Comparison of ENCODE assay signal across 1 cellular context in the genomic region with DNA sequence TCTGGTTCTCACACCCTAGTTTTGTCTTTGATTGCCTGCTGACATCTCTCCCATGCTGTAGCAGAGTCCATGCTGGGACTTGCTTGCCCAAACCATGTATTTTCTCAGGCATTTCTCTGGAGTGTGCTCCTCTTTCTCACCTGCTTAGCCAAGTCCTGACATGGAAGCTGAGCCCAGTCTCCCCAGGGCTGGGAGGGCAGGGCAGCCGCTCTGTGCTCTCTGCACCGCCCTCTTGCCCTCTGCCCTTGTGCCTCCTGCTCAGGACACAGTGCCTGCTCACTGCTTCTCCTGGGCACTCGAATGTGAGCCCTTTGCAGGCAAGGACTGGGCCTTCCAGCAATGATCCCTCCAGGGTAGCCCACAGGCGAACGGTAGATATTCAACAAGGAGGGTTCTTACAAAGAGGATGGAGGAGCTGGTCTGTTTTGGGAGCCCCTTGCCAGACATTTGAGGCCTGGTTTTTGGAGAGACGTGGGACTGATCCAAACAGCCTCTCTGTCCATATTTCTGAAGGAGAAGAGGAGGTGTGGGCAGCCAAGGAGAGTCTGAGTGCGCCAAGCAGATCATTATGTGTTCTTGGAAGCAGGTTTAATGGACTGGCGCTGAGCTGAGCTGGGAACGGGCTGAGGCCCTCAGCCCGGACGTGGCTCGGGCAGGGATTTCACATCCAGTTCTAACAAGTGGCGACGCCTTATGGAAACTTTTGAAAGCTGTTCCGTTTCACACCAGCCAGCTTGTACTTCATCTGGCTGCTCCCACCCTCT.
TF ChIP-seq lines count a peak whose summit lies in the region.

No MANE protein-coding gene starts in this region.

TF ChIP-seq in HepG2, 621 proteins besides CTCF, POLR2A, EP300 and RAD21:
- TF ChIP-seq TGIF2 (CRISPR knock-in tag; IDR thresholded peaks at IDR 0.05), result no peak
- no peak for TF ChIP-seq HMG20A (CRISPR knock-in tag; IDR thresholded peaks at IDR 0.05; ENCODE audit: borderline replicate concordance)
- TF ChIP-seq ZNF44 (CRISPR knock-in tag; IDR thresholded peaks at IDR 0.05), result no peak
- TF ChIP-seq ZNF790 (CRISPR knock-in tag; IDR thresholded peaks at IDR 0.05; ENCODE audit: borderline replicate concordance), result no peak
- no peak for TF ChIP-seq ZSCAN20 (CRISPR knock-in tag; IDR thresholded peaks at IDR 0.05; ENCODE audit: borderline replicate concordance)
- TF ChIP-seq ZSCAN30 (CRISPR knock-in tag; IDR thresholded peaks at IDR 0.05), result no peak
- TF ChIP-seq, protein P1, sequence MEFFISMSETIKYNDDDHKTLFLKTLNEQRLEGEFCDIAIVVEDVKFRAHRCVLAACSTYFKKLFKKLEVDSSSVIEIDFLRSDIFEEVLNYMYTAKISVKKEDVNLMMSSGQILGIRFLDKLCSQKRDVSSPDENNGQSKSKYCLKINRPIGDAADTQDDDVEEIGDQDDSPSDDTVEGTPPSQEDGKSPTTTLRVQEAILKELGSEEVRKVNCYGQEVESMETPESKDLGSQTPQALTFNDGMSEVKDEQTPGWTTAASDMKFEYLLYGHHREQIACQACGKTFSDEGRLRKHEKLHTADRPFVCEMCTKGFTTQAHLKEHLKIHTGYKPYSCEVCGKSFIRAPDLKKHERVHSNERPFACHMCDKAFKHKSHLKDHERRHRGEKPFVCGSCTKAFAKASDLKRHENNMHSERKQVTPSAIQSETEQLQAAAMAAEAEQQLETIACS (CRISPR knock-in tag; IDR thresholded peaks at IDR 0.05), result no peak
- TF ChIP-seq BCL6 (CRISPR knock-in tag; IDR thresholded peaks at IDR 0.05), result no peak
- TF ChIP-seq, protein P2, sequence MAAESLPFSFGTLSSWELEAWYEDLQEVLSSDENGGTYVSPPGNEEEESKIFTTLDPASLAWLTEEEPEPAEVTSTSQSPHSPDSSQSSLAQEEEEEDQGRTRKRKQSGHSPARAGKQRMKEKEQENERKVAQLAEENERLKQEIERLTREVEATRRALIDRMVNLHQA (CRISPR knock-in tag; IDR thresholded peaks at IDR 0.05), result no peak
- TF ChIP-seq SNRNP70 (IDR thresholded peaks at IDR 0.05; ENCODE audit: low read depth, low read length), result no peak
- no peak for TF ChIP-seq ZNF652 (CRISPR knock-in tag; IDR thresholded peaks at IDR 0.05; ENCODE audit: borderline replicate concordance, low read depth)
- TF ChIP-seq IRF2 (CRISPR knock-in tag; IDR thresholded peaks at IDR 0.05), result no peak
